20 cellular contexts compared by ENCODE assay signal in the genomic region with DNA sequence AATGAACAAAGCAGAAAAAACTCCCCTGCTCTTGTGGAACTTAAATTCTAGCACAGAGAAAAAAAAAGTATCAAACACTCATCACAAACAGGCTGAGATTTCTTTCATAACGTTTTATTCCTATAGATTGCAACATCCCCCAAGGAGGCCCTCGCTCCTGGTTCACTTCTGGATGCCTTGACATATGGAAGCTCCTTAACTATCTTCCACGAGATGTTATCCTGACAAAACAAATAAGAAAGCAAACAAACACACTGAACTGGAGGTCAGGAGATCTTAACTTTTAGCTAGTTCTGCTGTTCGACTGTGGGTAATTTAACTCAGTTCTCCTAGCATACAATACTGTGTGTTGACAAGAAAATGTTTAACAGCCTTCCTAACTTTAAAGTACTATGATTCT.
DNase-seq lines count a peak whose midpoint lies in the region; ATAC-seq and TF ChIP-seq lines count a peak whose summit lies in the region.
"Had no signal": no experiment of that assay in that cellular context is flagged by ENCODE, and none has a peak within 500 bp of the region (broad histone marks: within the 10 kb centered on the region; RNA-seq: fewer than 3 reads in every experiment).

No MANE protein-coding gene starts in this region.

- peak overlapping the region; percentile 49 to 71 (median 60) for H3K27ac Mint-ChIP-seq in IgD-negative memory B cell
- peak overlapping the region; percentile 4 for H3K27ac Mint-ChIP-seq in activated T-helper 17 cell treated with anti-CD3 and anti-CD28 coated beads, Interleukin-2, amount 50 U/mL, for 72 hours
- H3K27ac Mint-ChIP-seq: brain, neural progenitor cell had no signal

- H3K9me3 Mint-ChIP-seq in IgD-negative memory B cell: no peaks in the 10 kb centered on the region
- no peaks in the 10 kb centered on the region for H3K9me3 Mint-ChIP-seq in activated T-helper 17 cell treated with anti-CD3 and anti-CD28 coated beads, Interleukin-2, amount 50 U/mL, for 72 hours
- H3K9me3 Mint-ChIP-seq: brain, H9, neural progenitor cell had no signal

- no peak for DNase-seq in tibial artery
- no peak for DNase-seq in activated CD8-positive, alpha-beta memory T cell treated with anti-CD3 and anti-CD28 coated beads, Interleukin-2, amount 50 U/mL, for 4 hours
- no peak for DNase-seq in NCI-H82 (lab: John Stamatoyannopoulos, UW)
- DNase-seq: activated CD4-positive, CD25-positive, alpha-beta regulatory T cell treated with anti-CD3 and anti-CD28 coated beads, Interleukin-2, amount 50 U/mL, for 72 hours; activated CD8-positive, alpha-beta T cell treated with anti-CD3 and anti-CD28 coated beads, Interleukin-2, amount 10 ng/mL, durations not matched to agents 7 days and 5 days; activated gamma-delta T cell treated with Interleukin-2 at 50 U/mL for 16 hours; H9; NCI-H1105 treated with DMSO at 0.1 percent for 48 hours; NCI-H2029 treated with DMSO at 0.1 percent for 48 hours; NCI-H226; posterior cingulate gyrus; T1000 had no signal

- H3K27me3 ChIP-seq in muscle layer of colon (ENCODE audit: control insufficient read depth in 1 of 2, insufficient read depth in 2 of 2, low read length in 2 of 2) (no peaks in the 10 kb centered on the region), tibial artery (no peaks in the 10 kb centered on the region)
- H3K27me3 ChIP-seq: neural progenitor cell had no signal

- H3K4me1 ChIP-seq in muscle layer of colon (ENCODE audit: insufficient read depth, low read length): peaks cover 70% of the 10 kb centered on the region
- H3K4me1 ChIP-seq in tibial artery: peaks cover 0 to 95% (median 69%) of the 10 kb centered on the region in 4 donors

- no peaks in the 10 kb centered on the region for H3K27me3 Mint-ChIP-seq in IgD-negative memory B cell
- no peaks in the 10 kb centered on the region for H3K27me3 Mint-ChIP-seq in activated T-helper 17 cell treated with anti-CD3 and anti-CD28 coated beads, Interleukin-2, amount 50 U/mL, for 72 hours
- H3K27me3 Mint-ChIP-seq: brain had no signal

- no peak for TF ChIP-seq CTCF in tibial artery (IDR thresholded peaks at IDR 0.05)

- no peak overlapping the region for H3K9ac ChIP-seq in muscle layer of colon (ENCODE audit: low read length)
- H3K9ac ChIP-seq: neural progenitor cell had no signal

- H3K4me1 Mint-ChIP-seq in IgD-negative memory B cell: peaks cover 45 to 66% (median 55%) of the 10 kb centered on the region in 3 donors
- peaks cover 34% of the 10 kb centered on the region for H3K4me1 Mint-ChIP-seq in activated T-helper 17 cell treated with anti-CD3 and anti-CD28 coated beads, Interleukin-2, amount 50 U/mL, for 72 hours

- H3K36me3 ChIP-seq in muscle layer of colon (ENCODE audit: insufficient read depth, low read length) (no peaks in the 10 kb centered on the region), tibial artery (peaks cover 0 to 14% (median 0%) of the 10 kb centered on the region in 3 donors)
- H3K36me3 ChIP-seq: neural progenitor cell had no signal

- H3K36me3 Mint-ChIP-seq in IgD-negative memory B cell: peaks cover 9% of the 10 kb centered on the region
- H3K36me3 Mint-ChIP-seq in activated T-helper 17 cell treated with anti-CD3 and anti-CD28 coated beads, Interleukin-2, amount 50 U/mL, for 72 hours (ENCODE audit: low read depth): peaks cover 86% of the 10 kb centered on the region

- no peak for ATAC-seq in activated T-helper 17 cell treated with anti-CD3 and anti-CD28 coated beads, Interleukin-2, amount 50 U/mL, for 72 hours (replicated peaks)
- ATAC-seq in HG03439 (IDR thresholded peaks at IDR 0.05; ENCODE audit: unreplicated experiment): no peak
- ATAC-seq: activated CD8-positive, alpha-beta T cell treated with anti-CD3 and anti-CD28 coated beads, Interleukin-2, amount 10 ng/mL, durations not matched to agents 7 days and 5 days; SK-N-SH treated with all-trans-retinoic acid at 6 μM for 48 hours had no signal

- intact Hi-C loops in tibial artery (cut with DNase I; ENCODE audit: low total_unique reads): no loop called here

- peak overlapping the region; percentile 65 for H3K27ac ChIP-seq in muscle layer of colon (ENCODE audit: low read depth, low read length)
- peak overlapping the region; percentile 84 for H3K27ac ChIP-seq in tibial artery
- H3K27ac ChIP-seq: neural progenitor cell had no signal

- H3K9me3 ChIP-seq in muscle layer of colon (ENCODE audit: low read length): no peaks in the 10 kb centered on the region
- no peaks in the 10 kb centered on the region for H3K9me3 ChIP-seq in tibial artery

- H3K4me3 ChIP-seq in muscle layer of colon (ENCODE audit: low read depth in 1 of 2, low read length in 2 of 2) (no peak overlapping the region), tibial artery (no peak overlapping the region)
- H3K4me3 ChIP-seq: lung, neural progenitor cell had no signal

- peak overlapping the region in 1 of 4 donors; percentile 10 for H3K4me3 Mint-ChIP-seq in IgD-negative memory B cell
- H3K4me3 Mint-ChIP-seq in activated T-helper 17 cell treated with anti-CD3 and anti-CD28 coated beads, Interleukin-2, amount 50 U/mL, for 72 hours: no peak overlapping the region
- H3K4me3 Mint-ChIP-seq: activated CD8-positive, alpha-beta T cell treated with anti-CD3 and anti-CD28 coated beads, Interleukin-2, amount 10 ng/mL, durations not matched to agents 7 days and 5 days; brain; H9; neural progenitor cell had no signal
